1 cellular context compared by ENCODE assay signal in the genomic region with DNA sequence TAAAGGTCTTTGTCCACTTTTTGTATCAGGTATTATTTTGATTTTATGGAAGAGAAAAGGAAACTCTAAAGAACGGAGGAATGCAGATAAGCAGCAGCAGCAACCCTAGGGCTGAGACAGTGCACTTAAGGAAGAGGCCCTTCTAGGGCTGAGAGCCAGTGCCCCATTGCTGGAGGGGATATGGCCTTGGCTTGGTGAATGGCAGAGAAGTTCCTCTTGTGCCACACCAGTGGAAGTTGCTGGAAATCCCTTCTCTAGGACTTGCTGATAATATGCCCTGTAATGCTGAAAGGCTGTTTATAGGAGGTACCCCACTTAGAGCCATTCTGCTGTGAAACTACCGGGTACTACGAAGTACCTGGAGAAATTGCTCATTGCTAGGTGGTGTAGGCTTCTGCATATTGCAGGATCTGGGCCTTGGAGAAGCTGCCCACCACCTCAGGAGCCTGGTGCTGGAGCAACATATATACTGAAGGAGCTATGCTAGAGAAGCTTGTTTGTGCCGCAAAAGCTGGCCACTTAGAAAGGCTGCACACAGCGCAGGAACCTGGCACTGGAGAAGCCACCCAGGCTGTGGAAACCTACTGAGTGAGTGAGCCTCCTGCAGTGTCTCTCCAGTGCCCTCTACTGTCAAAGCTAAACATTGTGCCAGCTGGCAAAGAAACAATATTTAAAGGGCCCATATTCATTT.
A peak's percentile ranks its signal among the peaks of the same experiment; 100 is the strongest.
TF ChIP-seq lines count a peak whose summit lies in the region.

No MANE protein-coding gene starts in this region.

TF ChIP-seq in K562, 482 proteins besides CTCF, POLR2A, EP300 and RAD21 (continued from another document):
- TF ChIP-seq ZFP91 (CRISPR knock-in tag; IDR thresholded peaks at IDR 0.05) (0 out of 2 replicates have a peak, but pooled peaks have one; percentile 67), ZNF830 (CRISPR knock-in tag; IDR thresholded peaks at IDR 0.05) (no peak), ZNF3 (CRISPR knock-in tag; IDR thresholded peaks at IDR 0.05) (no peak), ZNF431 (CRISPR knock-in tag; IDR thresholded peaks at IDR 0.05) (no peak), KLF16 (IDR thresholded peaks at IDR 0.05) (0 out of 2 replicates have a peak, but pooled peaks have one; percentile 42), KLF13 (tag; IDR thresholded peaks at IDR 0.05; ENCODE audit: borderline replicate concordance, low read depth) (no peak)
- TF ChIP-seq, protein P1, sequence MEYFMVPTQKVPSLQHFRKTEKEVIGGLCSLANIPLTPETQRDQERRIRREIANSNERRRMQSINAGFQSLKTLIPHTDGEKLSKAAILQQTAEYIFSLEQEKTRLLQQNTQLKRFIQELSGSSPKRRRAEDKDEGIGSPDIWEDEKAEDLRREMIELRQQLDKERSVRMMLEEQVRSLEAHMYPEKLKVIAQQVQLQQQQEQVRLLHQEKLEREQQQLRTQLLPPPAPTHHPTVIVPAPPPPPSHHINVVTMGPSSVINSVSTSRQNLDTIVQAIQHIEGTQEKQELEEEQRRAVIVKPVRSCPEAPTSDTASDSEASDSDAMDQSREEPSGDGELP (CRISPR knock-in tag; IDR thresholded peaks at IDR 0.05; ENCODE audit: borderline replicate concordance): peak; percentile 26; the same call in 1 of the 2 replicates
- TF ChIP-seq, protein P2, sequence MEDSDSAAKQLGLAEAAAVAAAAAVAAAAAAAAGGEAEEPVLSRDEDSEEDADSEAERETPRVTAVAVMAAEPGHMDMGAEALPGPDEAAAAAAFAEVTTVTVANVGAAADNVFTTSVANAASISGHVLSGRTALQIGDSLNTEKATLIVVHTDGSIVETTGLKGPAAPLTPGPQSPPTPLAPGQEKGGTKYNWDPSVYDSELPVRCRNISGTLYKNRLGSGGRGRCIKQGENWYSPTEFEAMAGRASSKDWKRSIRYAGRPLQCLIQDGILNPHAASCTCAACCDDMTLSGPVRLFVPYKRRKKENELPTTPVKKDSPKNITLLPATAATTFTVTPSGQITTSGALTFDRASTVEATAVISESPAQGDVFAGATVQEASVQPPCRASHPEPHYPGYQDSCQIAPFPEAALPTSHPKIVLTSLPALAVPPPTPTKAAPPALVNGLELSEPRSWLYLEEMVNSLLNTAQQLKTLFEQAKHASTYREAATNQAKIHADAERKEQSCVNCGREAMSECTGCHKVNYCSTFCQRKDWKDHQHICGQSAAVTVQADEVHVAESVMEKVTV (CRISPR knock-in tag; IDR thresholded peaks at IDR 0.05): 0 out of 2 replicates have a peak, but pooled peaks have one; percentile 39
- TF ChIP-seq, protein P3, sequence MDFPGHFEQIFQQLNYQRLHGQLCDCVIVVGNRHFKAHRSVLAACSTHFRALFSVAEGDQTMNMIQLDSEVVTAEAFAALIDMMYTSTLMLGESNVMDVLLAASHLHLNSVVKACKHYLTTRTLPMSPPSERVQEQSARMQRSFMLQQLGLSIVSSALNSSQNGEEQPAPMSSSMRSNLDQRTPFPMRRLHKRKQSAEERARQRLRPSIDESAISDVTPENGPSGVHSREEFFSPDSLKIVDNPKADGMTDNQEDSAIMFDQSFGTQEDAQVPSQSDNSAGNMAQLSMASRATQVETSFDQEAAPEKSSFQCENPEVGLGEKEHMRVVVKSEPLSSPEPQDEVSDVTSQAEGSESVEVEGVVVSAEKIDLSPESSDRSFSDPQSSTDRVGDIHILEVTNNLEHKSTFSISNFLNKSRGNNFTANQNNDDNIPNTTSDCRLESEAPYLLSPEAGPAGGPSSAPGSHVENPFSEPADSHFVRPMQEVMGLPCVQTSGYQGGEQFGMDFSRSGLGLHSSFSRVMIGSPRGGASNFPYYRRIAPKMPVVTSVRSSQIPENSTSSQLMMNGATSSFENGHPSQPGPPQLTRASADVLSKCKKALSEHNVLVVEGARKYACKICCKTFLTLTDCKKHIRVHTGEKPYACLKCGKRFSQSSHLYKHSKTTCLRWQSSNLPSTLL (IDR thresholded peaks at IDR 0.05): no peak
